2 cellular contexts compared by ENCODE assay signal in the genomic region with DNA sequence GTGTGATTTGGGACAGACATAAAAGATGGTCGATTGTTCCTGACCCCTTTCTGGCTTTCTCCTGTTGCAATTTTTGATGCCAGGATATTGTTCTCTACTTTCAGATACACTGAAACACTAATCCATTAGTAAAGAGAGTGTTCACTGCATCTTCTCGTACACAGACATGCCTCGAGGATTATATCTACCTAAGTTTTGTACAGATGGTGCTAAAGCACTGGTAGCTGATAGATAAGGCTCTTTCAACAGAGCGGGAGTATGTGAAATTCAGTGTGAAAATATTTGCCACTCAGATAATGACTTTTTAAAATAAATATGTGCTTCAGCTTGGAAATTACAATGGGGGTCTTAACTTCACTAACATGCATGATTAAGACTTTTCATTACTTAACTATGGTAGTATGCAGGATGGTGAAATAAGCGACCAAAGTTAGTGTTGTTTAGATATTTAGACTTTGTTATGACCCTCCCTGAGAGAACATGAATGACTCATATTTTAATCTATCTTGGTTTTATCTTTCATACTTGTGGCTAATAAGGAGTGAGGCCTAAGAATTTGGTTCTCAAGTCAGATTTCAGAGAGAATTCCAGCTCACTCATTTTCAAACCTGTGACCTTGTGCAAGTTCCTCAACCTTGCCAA.
A peak's percentile ranks its signal among the peaks of the same experiment; 100 is the strongest.
TF ChIP-seq lines count a peak whose summit lies in the region.

No MANE protein-coding gene starts in this region.

TF ChIP-seq in IMR-90, 13 proteins besides CTCF, POLR2A, EP300 and RAD21:
- TF ChIP-seq RCOR1 (IDR thresholded peaks at IDR 0.05; ENCODE audit: insufficient replicate concordance, low read length) (no peak), SMC3 (IDR thresholded peaks at IDR 0.05; ENCODE audit: low read depth, low read length) (no peak), RFX5 (IDR thresholded peaks at IDR 0.05; ENCODE audit: low read depth, low read length) (no peak), NFE2L2 (IDR thresholded peaks at IDR 0.05; ENCODE audit: low read depth, low read length) (no peak), CHD1 (IDR thresholded peaks at IDR 0.05; ENCODE audit: low read depth, low read length) (no peak), MAZ (IDR thresholded peaks at IDR 0.05; ENCODE audit: borderline replicate concordance, low read depth, low read length) (0 out of 2 replicates have a peak, but pooled peaks have one; percentile 25), FOS (IDR thresholded peaks at IDR 0.05; ENCODE audit: low read depth, low read length) (peak; percentile 85), BHLHE40 (IDR thresholded peaks at IDR 0.05; ENCODE audit: low read depth, low read length) (peak; percentile 2; the same call in 1 of the 2 replicates), CEBPB (IDR thresholded peaks at IDR 0.05; ENCODE audit: low read depth, low read length) (peak; percentile 87)
- TF ChIP-seq, protein P1, sequence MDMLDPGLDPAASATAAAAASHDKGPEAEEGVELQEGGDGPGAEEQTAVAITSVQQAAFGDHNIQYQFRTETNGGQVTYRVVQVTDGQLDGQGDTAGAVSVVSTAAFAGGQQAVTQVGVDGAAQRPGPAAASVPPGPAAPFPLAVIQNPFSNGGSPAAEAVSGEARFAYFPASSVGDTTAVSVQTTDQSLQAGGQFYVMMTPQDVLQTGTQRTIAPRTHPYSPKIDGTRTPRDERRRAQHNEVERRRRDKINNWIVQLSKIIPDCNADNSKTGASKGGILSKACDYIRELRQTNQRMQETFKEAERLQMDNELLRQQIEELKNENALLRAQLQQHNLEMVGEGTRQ (IDR thresholded peaks at IDR 0.05; ENCODE audit: low read depth, low read length), result no peak
- TF ChIP-seq, protein P2, sequence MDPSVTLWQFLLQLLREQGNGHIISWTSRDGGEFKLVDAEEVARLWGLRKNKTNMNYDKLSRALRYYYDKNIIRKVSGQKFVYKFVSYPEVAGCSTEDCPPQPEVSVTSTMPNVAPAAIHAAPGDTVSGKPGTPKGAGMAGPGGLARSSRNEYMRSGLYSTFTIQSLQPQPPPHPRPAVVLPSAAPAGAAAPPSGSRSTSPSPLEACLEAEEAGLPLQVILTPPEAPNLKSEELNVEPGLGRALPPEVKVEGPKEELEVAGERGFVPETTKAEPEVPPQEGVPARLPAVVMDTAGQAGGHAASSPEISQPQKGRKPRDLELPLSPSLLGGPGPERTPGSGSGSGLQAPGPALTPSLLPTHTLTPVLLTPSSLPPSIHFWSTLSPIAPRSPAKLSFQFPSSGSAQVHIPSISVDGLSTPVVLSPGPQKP (IDR thresholded peaks at IDR 0.05; ENCODE audit: borderline replicate concordance, low read depth, low read length), result no peak
TF ChIP-seq in IMR-90: peak in this region for 4.

TF ChIP-seq in GM12891, 5 proteins besides CTCF, POLR2A, EP300 and RAD21:
- no peak for TF ChIP-seq POU2F2 (IDR thresholded peaks at IDR 0.05; ENCODE audit: low read depth, low read length)
- TF ChIP-seq POLR2AphosphoS5 (IDR thresholded peaks at IDR 0.05; ENCODE audit: low read depth, low read length), result no peak
- TF ChIP-seq TAF1 (IDR thresholded peaks at IDR 0.05; ENCODE audit: low read depth, low read length), result no peak
- TF ChIP-seq PAX5 (IDR thresholded peaks at IDR 0.05; ENCODE audit: insufficient read depth, low read length, severe bottlenecking), result no peak
- TF ChIP-seq SPI1 (IDR thresholded peaks at IDR 0.05; ENCODE audit: low read depth, low read length), result no peak
